Comparison of ENCODE assay signal across 1 cellular context in genomic region chr4:76543378-76543777, GRCh38.
TF ChIP-seq lines count a peak whose summit lies in the region.

No MANE protein-coding gene starts in this region.

TF ChIP-seq in IMR-90, 13 proteins besides CTCF, POLR2A, EP300 and RAD21 (continued from another document):
- TF ChIP-seq ELK1 (IDR thresholded peaks at IDR 0.05; ENCODE audit: borderline replicate concordance, low read depth, low read length), result no peak
- no peak for TF ChIP-seq USF2 (IDR thresholded peaks at IDR 0.05; ENCODE audit: low read depth, low read length)
- TF ChIP-seq RCOR1 (IDR thresholded peaks at IDR 0.05; ENCODE audit: insufficient replicate concordance, low read length), result no peak
TF ChIP-seq in IMR-90: peak in this region for 0.
